22 cellular contexts compared by ENCODE assay signal in the genomic region with DNA sequence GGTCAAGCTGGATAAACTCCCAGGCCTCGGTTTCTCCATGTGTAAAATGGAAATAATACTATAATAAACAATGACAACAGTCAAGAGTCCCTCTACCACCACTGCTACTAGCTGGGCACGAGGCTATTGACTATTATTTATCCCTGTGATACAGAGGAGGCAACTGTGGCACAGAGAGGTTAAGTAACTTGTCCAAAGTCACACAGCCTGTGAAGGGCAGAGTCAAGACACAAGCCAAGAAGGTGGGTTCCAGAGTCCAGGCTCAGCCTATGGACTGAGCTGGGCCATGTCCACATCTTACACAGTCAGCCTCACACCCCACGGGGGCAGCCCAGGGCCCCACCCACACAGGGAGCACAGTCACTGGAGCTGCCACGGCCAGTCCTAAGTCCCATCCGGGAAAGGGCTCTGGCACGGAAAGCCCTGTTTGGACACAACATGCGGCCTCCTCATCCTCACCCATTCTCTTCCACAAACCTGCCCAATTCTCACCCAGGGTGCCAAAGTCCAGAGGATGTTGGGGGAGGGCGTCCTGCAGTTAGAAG.
A peak's percentile ranks its signal among the peaks of the same experiment; 100 is the strongest.
DNase-seq lines count a peak whose midpoint lies in the region; ATAC-seq, FAIRE-seq and TF ChIP-seq lines count a peak whose summit lies in the region.
"Had no signal": no experiment of that assay in that cellular context is flagged by ENCODE, and none has a peak within 500 bp of the region (broad histone marks: within the 10 kb centered on the region; RNA-seq: fewer than 3 reads in every experiment).

No MANE protein-coding gene starts in this region.

- H3K27ac Mint-ChIP-seq in endothelial cell (ENCODE audit: unreplicated experiment) = peak overlapping the region; percentile 11
- H3K27ac Mint-ChIP-seq in progenitor cell of endocrine pancreas = peak overlapping the region; percentile 5
- H3K27ac Mint-ChIP-seq: CD4-positive, alpha-beta T cell; CD8-positive, alpha-beta memory T cell; GM23338 had no signal

- no peak for TF ChIP-seq CTCF in WERI-Rb-1 (IDR thresholded peaks at IDR 0.05; ENCODE audit: low read depth, low read length)
- TF ChIP-seq CTCF in endothelial cell (IDR thresholded peaks at IDR 0.05; ENCODE audit: unreplicated experiment) = no peak
- no peak for TF ChIP-seq CTCF in progenitor cell of endocrine pancreas (IDR thresholded peaks at IDR 0.05; ENCODE audit: unreplicated experiment)

- peak; percentile 28 for FAIRE-seq in GM19239 (lab: Jason Lieb, UNC)
- FAIRE-seq: D721Med, GM12878, H54 had no signal

- peaks cover 28% of the 10 kb centered on the region for H3K4me1 Mint-ChIP-seq in endothelial cell (ENCODE audit: unreplicated experiment)
- H3K4me1 Mint-ChIP-seq in progenitor cell of endocrine pancreas (ENCODE audit: low read depth) = peaks cover 4% of the 10 kb centered on the region
- H3K4me1 Mint-ChIP-seq: CD14-positive monocyte; CD8-positive, alpha-beta memory T cell had no signal

- H3K9me3 Mint-ChIP-seq in endothelial cell (ENCODE audit: unreplicated experiment) = no peaks in the 10 kb centered on the region
- H3K9me3 Mint-ChIP-seq in progenitor cell of endocrine pancreas (ENCODE audit: low read depth) = no peaks in the 10 kb centered on the region
- H3K9me3 Mint-ChIP-seq: CD14-positive monocyte; CD4-positive, alpha-beta T cell; GM23338 had no signal

- H3K4me3 Mint-ChIP-seq in endothelial cell (ENCODE audit: unreplicated experiment) (no peak overlapping the region), progenitor cell of endocrine pancreas (ENCODE audit: low read depth) (no peak overlapping the region)
- H3K4me3 Mint-ChIP-seq: CD14-positive monocyte; CD4-positive, alpha-beta T cell; CD8-positive, alpha-beta memory T cell; GM23338 had no signal

- no peaks in the 10 kb centered on the region for H3K36me3 Mint-ChIP-seq in endothelial cell (ENCODE audit: low read depth, unreplicated experiment)
- no peaks in the 10 kb centered on the region for H3K36me3 Mint-ChIP-seq in progenitor cell of endocrine pancreas (ENCODE audit: insufficient read depth)
- H3K36me3 Mint-ChIP-seq: CD14-positive monocyte; CD8-positive, alpha-beta memory T cell had no signal

- H3K27ac ChIP-seq in WERI-Rb-1 = peak overlapping the region; percentile 28; the same call in 1 of the 2 replicates
- H3K27ac ChIP-seq: BLaER1 treated with 17β-estradiol and CSF1 and Interleukin-3, amounts not matched to agents 10 nM and 100 nM had no signal

- no peaks in the 10 kb centered on the region for H3K9me3 ChIP-seq in WERI-Rb-1 (ENCODE audit: severe bottlenecking)
- H3K9me3 ChIP-seq: BE2C; BLaER1 treated with 17β-estradiol and CSF1 and Interleukin-3, amounts not matched to agents 10 nM and 100 nM; HAP-1 had no signal

- no peak for DNase-seq in GM19239 (ENCODE audit: insufficient read length, low spot score)
- no peak for DNase-seq in WERI-Rb-1
- no peak for DNase-seq in endothelial cell (ENCODE audit: low spot score)
- no peak for DNase-seq in progenitor cell of endocrine pancreas (ENCODE audit: low spot score, unreplicated experiment)
- DNase-seq in AG08396 (ENCODE audit: low spot score) = no peak
- DNase-seq in SKM-1 treated with dmso at 0.1 percent for 144 hours (lab: John Stamatoyannopoulos, UW; ENCODE audit: unreplicated experiment) = no peak
- DNase-seq: AML-193; BE2C; CD4-positive, alpha-beta T cell; CD8-positive, alpha-beta memory T cell; DMS 273 treated with DMSO at 0.1 percent for 48 hours; DMS79; EL; GDM1 had no signal

- no peak for ATAC-seq in HG03354 (IDR thresholded peaks at IDR 0.05; ENCODE audit: poor library complexity, severe bottlenecking, unreplicated experiment)
- ATAC-seq: GM12878, GM23338 had no signal

- no peaks in the 10 kb centered on the region for H3K27me3 ChIP-seq in WERI-Rb-1 (ENCODE audit: insufficient read depth, low read depth, severe bottlenecking)
- H3K27me3 ChIP-seq: BLaER1 treated with 17β-estradiol and CSF1 and Interleukin-3, amounts not matched to agents 10 nM and 100 nM had no signal

- H3K36me3 ChIP-seq in WERI-Rb-1 = no peaks in the 10 kb centered on the region
- H3K36me3 ChIP-seq: BE2C; BLaER1 treated with 17β-estradiol and CSF1 and Interleukin-3, amounts not matched to agents 10 nM and 100 nM; HAP-1 had no signal

- H3K4me3 ChIP-seq in WERI-Rb-1 (ENCODE audit: low read depth, low read length) = no peak overlapping the region
- H3K4me3 ChIP-seq: BLaER1 treated with 17β-estradiol and CSF1 and Interleukin-3, amounts not matched to agents 10 nM and 100 nM; GM12878; GM23338; HAP-1 had no signal

- H3K27me3 Mint-ChIP-seq in endothelial cell (ENCODE audit: unreplicated experiment) (peaks cover 9% of the 10 kb centered on the region), progenitor cell of endocrine pancreas (no peaks in the 10 kb centered on the region)
